9 cellular contexts compared by ENCODE assay signal in the genomic region with DNA sequence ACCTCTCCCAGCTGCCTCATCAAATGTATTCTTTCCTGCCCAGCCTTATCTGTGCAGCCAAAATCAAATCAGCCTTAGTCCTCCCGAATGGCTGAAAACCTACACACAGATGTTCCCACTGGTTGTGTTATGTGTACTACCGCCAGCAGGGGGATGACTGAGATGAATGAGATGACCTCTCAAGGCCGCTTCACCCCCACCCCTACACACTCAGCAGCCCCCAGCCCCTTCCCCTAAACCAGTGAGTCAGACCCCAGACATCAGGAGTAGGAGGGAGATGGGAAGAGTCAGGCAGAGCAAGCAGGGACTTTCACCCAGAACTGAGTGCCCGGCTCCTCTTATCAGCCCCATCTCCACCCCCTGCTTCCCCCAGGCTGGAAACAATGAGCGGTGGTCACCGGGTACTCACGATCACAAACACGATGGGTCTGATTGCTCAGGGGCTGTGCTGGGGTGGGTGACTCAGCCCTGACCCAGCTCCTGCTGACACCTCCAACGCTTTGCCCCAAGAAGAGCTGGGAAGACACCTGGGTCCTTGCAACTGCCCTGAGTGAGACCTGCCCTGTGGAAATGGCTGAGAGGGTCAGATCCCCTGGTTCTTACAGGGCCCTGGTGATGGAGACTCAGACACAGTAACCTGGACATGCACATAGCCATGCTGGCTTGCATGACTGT.
DNase-seq lines count a peak whose midpoint lies in the region; ATAC-seq and TF ChIP-seq lines count a peak whose summit lies in the region.
"Had no signal": no experiment of that assay in that cellular context is flagged by ENCODE, and none has a peak within 500 bp of the region (broad histone marks: within the 10 kb centered on the region; RNA-seq: fewer than 3 reads in every experiment).

No MANE protein-coding gene starts in this region.

- no peak overlapping the region for H3K27ac ChIP-seq in DOHH2 (ENCODE audit: low read depth, low read length)

- no peaks in the 10 kb centered on the region for H3F3A ChIP-seq in DOHH2 (ENCODE audit: control insufficient read depth, insufficient read depth)

- TF ChIP-seq POLR2A in NB4 (IDR thresholded peaks at IDR 0.05; ENCODE audit: extremely low read depth, insufficient read length), result no peak

- H4K20me1 ChIP-seq in DOHH2 (ENCODE audit: control insufficient read depth, insufficient read depth, low read depth, low read length), result no peaks in the 10 kb centered on the region

- H3K4me3 ChIP-seq in DOHH2 (ENCODE audit: low read length) (no peak overlapping the region), NB4 (ENCODE audit: low read depth, low read length) (no peak overlapping the region)
- H3K4me3 ChIP-seq: right lobe of liver had no signal

- H3K79me2 ChIP-seq in DOHH2 (ENCODE audit: control insufficient read depth, low read length), result no peaks in the 10 kb centered on the region

- H3K9me3 ChIP-seq in DOHH2 (ENCODE audit: control insufficient read depth, insufficient read depth, low read length), result no peaks in the 10 kb centered on the region
- H3K9me3 ChIP-seq: right lobe of liver had no signal

- peaks cover 21% of the 10 kb centered on the region for H3K4me1 ChIP-seq in DOHH2 (ENCODE audit: control insufficient read depth, low read length)

- peak; percentile 77 for DNase-seq in NB4 (ENCODE audit: low read depth)
- peak; percentile 25 for DNase-seq in activated T-helper 1 cell treated with Interleukin-2 at 50 U/mL for 16 hours (ENCODE audit: low read depth)
- DNase-seq in iPS-NIHi7 (ENCODE audit: extremely low spot score), result peak; percentile 74
- DNase-seq in stimulated activated CD8-positive, alpha-beta memory T cell treated with anti-CD3 and anti-CD28 coated beads, Interleukin-4, amount 100 ng/mL, for 48 hours, result peak; percentile 89
- no peak for DNase-seq in NCI-H1048 (lab: John Stamatoyannopoulos, UW)

- no peaks in the 10 kb centered on the region for H3K9me2 ChIP-seq in DOHH2 (replicated peaks; ENCODE audit: control insufficient read depth, low read length)

- ATAC-seq in GM18517 (IDR thresholded peaks at IDR 0.05; ENCODE audit: unreplicated experiment), result no peak
- ATAC-seq in GM18511 (IDR thresholded peaks at IDR 0.05; ENCODE audit: unreplicated experiment), result no peak
- ATAC-seq: right lobe of liver had no signal

- H3K27me3 ChIP-seq in DOHH2 (ENCODE audit: control insufficient read depth, low read length), result peaks cover 30% of the 10 kb centered on the region
- H3K27me3 ChIP-seq: right lobe of liver had no signal

- TF ChIP-seq CTCF in DOHH2 (IDR thresholded peaks at IDR 0.05; ENCODE audit: low read depth, low read length, poor library complexity, severe bottlenecking), result peak; percentile 56
- TF ChIP-seq CTCF in NB4 (IDR thresholded peaks at IDR 0.05; ENCODE audit: low read depth, low read length), result peak; percentile 39

- H3K36me3 ChIP-seq in DOHH2 (ENCODE audit: control insufficient read depth, low read length), result no peaks in the 10 kb centered on the region
- H3K36me3 ChIP-seq: right lobe of liver had no signal

- no peak overlapping the region for H3K4me2 ChIP-seq in DOHH2 (ENCODE audit: low read length)
